ENCODE assay signal across 1 cellular context in the genomic region with DNA sequence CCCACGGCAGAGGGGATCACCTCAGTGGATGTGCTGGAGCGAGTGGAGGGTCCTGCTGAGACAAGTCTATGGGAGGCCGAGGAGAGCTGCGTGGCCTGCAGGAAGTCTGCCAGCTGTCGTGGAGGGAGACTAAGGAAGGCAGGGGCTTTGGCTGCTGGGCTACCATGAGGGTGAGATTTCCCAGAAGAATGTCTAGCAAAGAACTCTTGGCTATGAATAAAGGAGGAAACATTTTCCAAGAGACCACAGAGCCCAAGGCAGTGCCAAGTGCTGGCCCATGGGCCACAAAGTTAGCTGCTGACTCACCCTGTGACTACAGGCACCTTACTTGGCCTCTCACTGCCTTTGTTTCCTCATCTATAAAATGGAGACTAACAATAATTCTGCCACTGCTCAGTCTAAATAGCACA.
TF ChIP-seq lines count a peak whose summit lies in the region.

No MANE protein-coding gene starts in this region.

TF ChIP-seq in SK-N-SH, 30 proteins besides CTCF, POLR2A, EP300 and RAD21:
- TF ChIP-seq EZH2phosphoT487 (IDR thresholded peaks at IDR 0.05; ENCODE audit: borderline replicate concordance, low read depth) (no peak), CHD2 (IDR thresholded peaks at IDR 0.05; ENCODE audit: low read length, partially characterized antibody) (no peak), RFX5 (IDR thresholded peaks at IDR 0.05; ENCODE audit: low read length) (no peak), MXI1 (IDR thresholded peaks at IDR 0.05; ENCODE audit: low read depth, low read length) (no peak), RXRA (IDR thresholded peaks at IDR 0.05; ENCODE audit: borderline replicate concordance, low read depth) (peak; percentile 85), ELF1 (IDR thresholded peaks at IDR 0.05) (0 out of 2 replicates have a peak, but pooled peaks have one; percentile 35), NRF1 (IDR thresholded peaks at IDR 0.05; ENCODE audit: low read depth, low read length) (no peak), TEAD4 (IDR thresholded peaks at IDR 0.05; ENCODE audit: borderline replicate concordance, insufficient read depth) (peak; percentile 94), SIN3A (IDR thresholded peaks at IDR 0.05; ENCODE audit: borderline replicate concordance, low read depth, low read length) (no peak), NFIC (IDR thresholded peaks at IDR 0.05; ENCODE audit: borderline replicate concordance) (peak; percentile 99), GABPA (IDR thresholded peaks at IDR 0.05; ENCODE audit: low read depth) (peak; percentile 40), MEF2A (IDR thresholded peaks at IDR 0.05; ENCODE audit: borderline replicate concordance, low read depth) (peak; percentile 29; the same call in 1 of the 2 replicates), FOXJ3 (CRISPR knock-in tag; IDR thresholded peaks at IDR 0.05) (no peak), POLR2AphosphoS5 (IDR thresholded peaks at IDR 0.05; ENCODE audit: low read depth, low read length) (no peak), GATA2 (CRISPR knock-in tag; IDR thresholded peaks at IDR 0.05) (no peak), SMC3 (IDR thresholded peaks at IDR 0.05; ENCODE audit: low read depth, low read length) (no peak), JUND (IDR thresholded peaks at IDR 0.05) (peak; percentile 93), FOXM1 (IDR thresholded peaks at IDR 0.05; ENCODE audit: low read depth) (peak; percentile 82; the same call in 1 of the 2 replicates), YY1 (IDR thresholded peaks at IDR 0.05; ENCODE audit: low read depth) (0 out of 2 replicates have a peak, but pooled peaks have one; percentile 50), TAF1 (IDR thresholded peaks at IDR 0.05; ENCODE audit: borderline replicate concordance, low read depth, low read length) (no peak; the same call in 1 of the 2 replicates), FOSL2 (IDR thresholded peaks at IDR 0.05; ENCODE audit: borderline replicate concordance, low read depth) (peak; percentile 97), TCF12 (IDR thresholded peaks at IDR 0.05) (peak; percentile 95)
- TF ChIP-seq, protein P1, sequence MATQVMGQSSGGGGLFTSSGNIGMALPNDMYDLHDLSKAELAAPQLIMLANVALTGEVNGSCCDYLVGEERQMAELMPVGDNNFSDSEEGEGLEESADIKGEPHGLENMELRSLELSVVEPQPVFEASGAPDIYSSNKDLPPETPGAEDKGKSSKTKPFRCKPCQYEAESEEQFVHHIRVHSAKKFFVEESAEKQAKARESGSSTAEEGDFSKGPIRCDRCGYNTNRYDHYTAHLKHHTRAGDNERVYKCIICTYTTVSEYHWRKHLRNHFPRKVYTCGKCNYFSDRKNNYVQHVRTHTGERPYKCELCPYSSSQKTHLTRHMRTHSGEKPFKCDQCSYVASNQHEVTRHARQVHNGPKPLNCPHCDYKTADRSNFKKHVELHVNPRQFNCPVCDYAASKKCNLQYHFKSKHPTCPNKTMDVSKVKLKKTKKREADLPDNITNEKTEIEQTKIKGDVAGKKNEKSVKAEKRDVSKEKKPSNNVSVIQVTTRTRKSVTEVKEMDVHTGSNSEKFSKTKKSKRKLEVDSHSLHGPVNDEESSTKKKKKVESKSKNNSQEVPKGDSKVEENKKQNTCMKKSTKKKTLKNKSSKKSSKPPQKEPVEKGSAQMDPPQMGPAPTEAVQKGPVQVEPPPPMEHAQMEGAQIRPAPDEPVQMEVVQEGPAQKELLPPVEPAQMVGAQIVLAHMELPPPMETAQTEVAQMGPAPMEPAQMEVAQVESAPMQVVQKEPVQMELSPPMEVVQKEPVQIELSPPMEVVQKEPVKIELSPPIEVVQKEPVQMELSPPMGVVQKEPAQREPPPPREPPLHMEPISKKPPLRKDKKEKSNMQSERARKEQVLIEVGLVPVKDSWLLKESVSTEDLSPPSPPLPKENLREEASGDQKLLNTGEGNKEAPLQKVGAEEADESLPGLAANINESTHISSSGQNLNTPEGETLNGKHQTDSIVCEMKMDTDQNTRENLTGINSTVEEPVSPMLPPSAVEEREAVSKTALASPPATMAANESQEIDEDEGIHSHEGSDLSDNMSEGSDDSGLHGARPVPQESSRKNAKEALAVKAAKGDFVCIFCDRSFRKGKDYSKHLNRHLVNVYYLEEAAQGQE (IDR thresholded peaks at IDR 0.05; ENCODE audit: low read depth, low read length) = no peak
- TF ChIP-seq, protein P2, sequence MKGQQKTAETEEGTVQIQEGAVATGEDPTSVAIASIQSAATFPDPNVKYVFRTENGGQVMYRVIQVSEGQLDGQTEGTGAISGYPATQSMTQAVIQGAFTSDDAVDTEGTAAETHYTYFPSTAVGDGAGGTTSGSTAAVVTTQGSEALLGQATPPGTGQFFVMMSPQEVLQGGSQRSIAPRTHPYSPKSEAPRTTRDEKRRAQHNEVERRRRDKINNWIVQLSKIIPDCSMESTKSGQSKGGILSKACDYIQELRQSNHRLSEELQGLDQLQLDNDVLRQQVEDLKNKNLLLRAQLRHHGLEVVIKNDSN (IDR thresholded peaks at IDR 0.05; ENCODE audit: borderline replicate concordance, low read depth) = 0 out of 2 replicates have a peak, but pooled peaks have one; percentile 19
- TF ChIP-seq, protein P3, sequence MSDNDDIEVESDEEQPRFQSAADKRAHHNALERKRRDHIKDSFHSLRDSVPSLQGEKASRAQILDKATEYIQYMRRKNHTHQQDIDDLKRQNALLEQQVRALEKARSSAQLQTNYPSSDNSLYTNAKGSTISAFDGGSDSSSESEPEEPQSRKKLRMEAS (IDR thresholded peaks at IDR 0.05; ENCODE audit: low read depth) = peak; percentile 95
- TF ChIP-seq, protein P4, sequence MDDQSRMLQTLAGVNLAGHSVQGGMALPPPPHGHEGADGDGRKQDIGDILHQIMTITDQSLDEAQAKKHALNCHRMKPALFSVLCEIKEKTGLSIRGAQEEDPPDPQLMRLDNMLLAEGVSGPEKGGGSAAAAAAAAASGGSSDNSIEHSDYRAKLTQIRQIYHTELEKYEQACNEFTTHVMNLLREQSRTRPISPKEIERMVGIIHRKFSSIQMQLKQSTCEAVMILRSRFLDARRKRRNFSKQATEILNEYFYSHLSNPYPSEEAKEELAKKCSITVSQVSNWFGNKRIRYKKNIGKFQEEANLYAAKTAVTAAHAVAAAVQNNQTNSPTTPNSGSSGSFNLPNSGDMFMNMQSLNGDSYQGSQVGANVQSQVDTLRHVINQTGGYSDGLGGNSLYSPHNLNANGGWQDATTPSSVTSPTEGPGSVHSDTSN (IDR thresholded peaks at IDR 0.05) = peak; percentile 87
- TF ChIP-seq, protein P5, sequence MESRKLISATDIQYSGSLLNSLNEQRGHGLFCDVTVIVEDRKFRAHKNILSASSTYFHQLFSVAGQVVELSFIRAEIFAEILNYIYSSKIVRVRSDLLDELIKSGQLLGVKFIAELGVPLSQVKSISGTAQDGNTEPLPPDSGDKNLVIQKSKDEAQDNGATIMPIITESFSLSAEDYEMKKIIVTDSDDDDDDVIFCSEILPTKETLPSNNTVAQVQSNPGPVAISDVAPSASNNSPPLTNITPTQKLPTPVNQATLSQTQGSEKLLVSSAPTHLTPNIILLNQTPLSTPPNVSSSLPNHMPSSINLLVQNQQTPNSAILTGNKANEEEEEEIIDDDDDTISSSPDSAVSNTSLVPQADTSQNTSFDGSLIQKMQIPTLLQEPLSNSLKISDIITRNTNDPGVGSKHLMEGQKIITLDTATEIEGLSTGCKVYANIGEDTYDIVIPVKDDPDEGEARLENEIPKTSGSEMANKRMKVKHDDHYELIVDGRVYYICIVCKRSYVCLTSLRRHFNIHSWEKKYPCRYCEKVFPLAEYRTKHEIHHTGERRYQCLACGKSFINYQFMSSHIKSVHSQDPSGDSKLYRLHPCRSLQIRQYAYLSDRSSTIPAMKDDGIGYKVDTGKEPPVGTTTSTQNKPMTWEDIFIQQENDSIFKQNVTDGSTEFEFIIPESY (IDR thresholded peaks at IDR 0.05; ENCODE audit: borderline replicate concordance, low read depth) = 0 out of 2 replicates have a peak, but pooled peaks have one; percentile 64
- TF ChIP-seq, protein P6, sequence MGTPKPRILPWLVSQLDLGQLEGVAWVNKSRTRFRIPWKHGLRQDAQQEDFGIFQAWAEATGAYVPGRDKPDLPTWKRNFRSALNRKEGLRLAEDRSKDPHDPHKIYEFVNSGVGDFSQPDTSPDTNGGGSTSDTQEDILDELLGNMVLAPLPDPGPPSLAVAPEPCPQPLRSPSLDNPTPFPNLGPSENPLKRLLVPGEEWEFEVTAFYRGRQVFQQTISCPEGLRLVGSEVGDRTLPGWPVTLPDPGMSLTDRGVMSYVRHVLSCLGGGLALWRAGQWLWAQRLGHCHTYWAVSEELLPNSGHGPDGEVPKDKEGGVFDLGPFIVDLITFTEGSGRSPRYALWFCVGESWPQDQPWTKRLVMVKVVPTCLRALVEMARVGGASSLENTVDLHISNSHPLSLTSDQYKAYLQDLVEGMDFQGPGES (IDR thresholded peaks at IDR 0.05; ENCODE audit: low read depth, low read length) = no peak
